In genomic region chr11:5691963-5692358, GRCh38 we compare ENCODE assay signal across 1 cellular context.
TF ChIP-seq lines count a peak whose summit lies in the region.

No MANE protein-coding gene starts in this region.

TF ChIP-seq in HepG2, 621 proteins besides CTCF, POLR2A, EP300 and RAD21:
- TF ChIP-seq KMT2B (CRISPR knock-in tag; IDR thresholded peaks at IDR 0.05), result no peak
- no peak for TF ChIP-seq ZNF737 (CRISPR knock-in tag; IDR thresholded peaks at IDR 0.05; ENCODE audit: borderline replicate concordance)
- TF ChIP-seq POGZ (CRISPR knock-in tag; IDR thresholded peaks at IDR 0.05), result no peak
- no peak for TF ChIP-seq ZNF224 (CRISPR knock-in tag; IDR thresholded peaks at IDR 0.05)
- TF ChIP-seq PAX8 (CRISPR knock-in tag; IDR thresholded peaks at IDR 0.05; ENCODE audit: borderline replicate concordance), result no peak
- no peak for TF ChIP-seq ZNF225 (CRISPR knock-in tag; IDR thresholded peaks at IDR 0.05)
- TF ChIP-seq ZNF546 (CRISPR knock-in tag; conservative IDR thresholded peaks at IDR 0.05), result no peak
